8 cellular contexts compared by ENCODE assay signal in genomic region chr11:10623797-10624761, GRCh38. TPM values are rescaled to one million over a fixed set of nuclear protein-coding genes. Genes with fewer than 3 reads are reported as not detected.
A peak's percentile ranks its signal among the peaks of the same experiment; 100 is the strongest.
DNase-seq lines count a peak whose midpoint lies in the region; ATAC-seq and TF ChIP-seq lines count a peak whose summit lies in the region.

No MANE protein-coding gene starts in this region.

- H2AFZ ChIP-seq in PC-3 (ENCODE audit: low read length) = peak overlapping the region; percentile 56

- no peak overlapping the region for H3K4me2 ChIP-seq in PC-3 (ENCODE audit: low read length)

- H3K79me2 ChIP-seq in PC-3 (ENCODE audit: low read length) = no peaks in the 10 kb centered on the region

- H3K9me3 ChIP-seq in PC-3 (ENCODE audit: low read length) (no peaks in the 10 kb centered on the region), endodermal cell (ENCODE audit: control insufficient read depth, low read length) (no peaks in the 10 kb centered on the region), neutrophil (no peaks in the 10 kb centered on the region)

- intact Hi-C loops in PC-3 (cut with micrococcal nuclease) = loop anchor here (1.0 kb wide), 1 partner anchor 111 kb away; no protein-coding TSS in a partner anchor

- POLR2A ChIA-PET in PC-3 (lab: Charles Lee; ENCODE audit: unreplicated experiment) = no interaction called here

- H3K4me3 ChIP-seq in GM12865 (ENCODE audit: low read depth, low read length) (no peak overlapping the region), PC-3 (ENCODE audit: low read length) (no peak overlapping the region), endodermal cell (ENCODE audit: low read length) (no peak overlapping the region), neutrophil (ENCODE audit: low read depth in 1 of 2, low read length in 1 of 2) (peak overlapping the region; percentile 18 to 41)

- no peak; the same call in none of the 2 replicates for ATAC-seq in PC-3

- no peaks in the 10 kb centered on the region for H3K36me3 Mint-ChIP-seq in endodermal cell (ENCODE audit: low read depth)

- BruUV-seq in PC-3 (replicated peaks; lab: Mats Ljungman, UMichigan) = no TSS peak

- peak; percentile 38 for DNase-seq in AG08396 (ENCODE audit: low spot score)
- peak; percentile 34 for DNase-seq in GM12865 (ENCODE audit: low read depth)
- peak; percentile 47 for DNase-seq in PC-3
- peak; percentile 91 for DNase-seq in endodermal cell
- no peak for DNase-seq in activated effector memory CD4-positive, alpha-beta T cell treated with anti-CD3 and anti-CD28 coated beads, Interleukin-2, amount 50 U/mL, for 16 hours
- no peak for DNase-seq in COLO829 (ENCODE audit: low spot score)
- no peak for DNase-seq in NCI-H2081 treated with DMSO at 0.1 percent for 48 hours (lab: John Stamatoyannopoulos, UW)

- TF ChIP-seq CTCF in GM12865 (IDR thresholded peaks at IDR 0.05; ENCODE audit: insufficient read depth, low read depth, low read length, missing control alignments) = peak; percentile 49
- TF ChIP-seq CTCF in PC-3 (conservative IDR thresholded peaks at IDR 0.05; ENCODE audit: low read depth, low read length) = peak; percentile 65
- TF ChIP-seq CTCF in endodermal cell (conservative IDR thresholded peaks at IDR 0.05) = peak; percentile 79
- TF ChIP-seq CTCF in neutrophil (IDR thresholded peaks at IDR 0.05) = no peak

- no peak overlapping the region for H3K4me3 Mint-ChIP-seq in endodermal cell

- WGBS in endodermal cell (ENCODE audit: insufficient coverage in 1 of 2, insufficient read length in 1 of 2), 2 experiments = 91 to 94% methylated on average over 7 to 11 of the region's 11 CpGs

- no peaks in the 10 kb centered on the region for H3K9me2 ChIP-seq in PC-3 (replicated peaks; ENCODE audit: low read length)

- peaks cover 9% of the 10 kb centered on the region for H3K4me1 ChIP-seq in PC-3 (ENCODE audit: insufficient read depth, low read length)
- no peaks in the 10 kb centered on the region for H3K4me1 ChIP-seq in endodermal cell (ENCODE audit: control insufficient read depth, insufficient read depth, low read length)
- peaks cover 62 to 63% of the 10 kb centered on the region in 2 experiments for H3K4me1 ChIP-seq in neutrophil (ENCODE audit: control insufficient read depth in 1 of 2, insufficient read depth in 1 of 2, low read depth in 1 of 2, low read length in 1 of 2)

- H3K4me1 Mint-ChIP-seq in endodermal cell = peaks cover 5% of the 10 kb centered on the region

- H3K27ac ChIP-seq in PC-3 (ENCODE audit: low read length) (no peak overlapping the region), endodermal cell (ENCODE audit: low read depth, low read length) (no peak overlapping the region), neutrophil (peak overlapping the region; percentile 98)

- no peaks in the 10 kb centered on the region for H3K27me3 ChIP-seq in PC-3 (ENCODE audit: low read length)
- no peaks in the 10 kb centered on the region for H3K27me3 ChIP-seq in endodermal cell (ENCODE audit: control insufficient read depth, insufficient read depth, low read length, poor library complexity, severe bottlenecking)
- H3K27me3 ChIP-seq in neutrophil = no peaks in the 10 kb centered on the region

- H3K36me3 ChIP-seq in PC-3 (ENCODE audit: low read depth, low read length) (no peaks in the 10 kb centered on the region), endodermal cell (ENCODE audit: control insufficient read depth, insufficient read depth, low read length) (no peaks in the 10 kb centered on the region), neutrophil (no peaks in the 10 kb centered on the region)

- no peaks in the 10 kb centered on the region for H3K9me3 Mint-ChIP-seq in endodermal cell

- H3K27me3 Mint-ChIP-seq in endodermal cell (ENCODE audit: insufficient read depth) = no peaks in the 10 kb centered on the region

- H3K9ac ChIP-seq in PC-3 (ENCODE audit: low read length) (no peak overlapping the region), endodermal cell (ENCODE audit: extremely low read depth, low read length, poor library complexity, severe bottlenecking) (no peak overlapping the region)

- CTCF ChIA-PET in PC-3 (lab: Charles Lee) = no interaction called here

- no peak overlapping the region for H3K27ac Mint-ChIP-seq in endodermal cell

- H4K20me1 ChIP-seq in PC-3 (ENCODE audit: low read length) = no peaks in the 10 kb centered on the region

- no peaks in the 10 kb centered on the region for H3F3A ChIP-seq in PC-3 (ENCODE audit: low read length, unreplicated experiment)

RNA-seq across cellular contexts. Expression of gene LYVE1, which starts 55.6 kb away (rescaled TPM):
- total RNA-seq in PC-3 (2014; rRNA removed) (not detected in 2 replicates), endodermal cell (not detected)
- not detected for polyA plus RNA-seq in endodermal cell (2013, experiment 1 of 2)
- not detected for polyA plus RNA-seq in endodermal cell (2013, experiment 2 of 2)

Comparison
In these comparisons a context has a peak if more than half of its experiments do, and no peak if none do; other contexts are left out.
1. DNase-seq: peak in AG08396 (single experiment), GM12865 (single experiment), PC-3 (single experiment) and endodermal cell (single experiment); none in activated effector memory CD4-positive, alpha-beta T cell treated with anti-CD3 and anti-CD28 coated beads, Interleukin-2, amount 50 U/mL, for 16 hours (single experiment), COLO829 (single experiment) and NCI-H2081 treated with DMSO at 0.1 percent for 48 hours (single experiment).
2. H3K4me3 ChIP-seq: peak in neutrophil (2 of 2); none in GM12865 (single experiment), PC-3 (single experiment) and endodermal cell (single experiment).